In the genomic region with DNA sequence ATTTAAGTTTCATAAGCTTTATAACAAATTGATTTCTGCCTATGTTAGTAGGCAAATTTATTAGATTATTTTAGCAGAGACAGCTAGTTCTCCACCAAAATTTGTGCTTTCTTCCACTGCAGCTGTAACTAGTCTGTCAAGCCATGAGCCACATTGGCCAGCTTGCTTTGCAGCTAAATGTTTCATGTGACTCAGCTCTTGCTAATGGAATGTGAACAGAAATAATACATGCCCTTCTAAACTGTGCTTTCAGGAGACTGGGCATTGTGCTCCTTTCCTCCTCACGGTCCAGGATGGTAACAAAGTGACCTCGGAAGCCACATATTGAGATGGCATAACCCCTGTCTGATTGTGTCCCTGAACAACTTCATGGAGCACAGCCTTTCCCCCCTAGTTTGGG, we compare ENCODE assay signal across 14 cellular contexts. TPM values are rescaled to one million over a fixed set of nuclear protein-coding genes. Genes with fewer than 3 reads are reported as not detected.
DNase-seq lines count a peak whose midpoint lies in the region; ATAC-seq, FAIRE-seq and TF ChIP-seq lines count a peak whose summit lies in the region.
"Had no signal": no experiment of that assay in that cellular context is flagged by ENCODE, and none has a peak within 500 bp of the region (broad histone marks: within the 10 kb centered on the region; RNA-seq: fewer than 3 reads in every experiment).

No MANE protein-coding gene starts in this region.

- H3K9me3 ChIP-seq in body of pancreas: no peaks in the 10 kb centered on the region
- H3K9me3 ChIP-seq in stomach smooth muscle (ENCODE audit: control insufficient read depth in 2 of 2, low read length in 2 of 2): no peaks in the 10 kb centered on the region
- no peaks in the 10 kb centered on the region for H3K9me3 ChIP-seq in spleen
- no peaks in the 10 kb centered on the region for H3K9me3 ChIP-seq in stomach
- H3K9me3 ChIP-seq: Caco-2, HAP-1 had no signal

- DNase-seq in H54 (ENCODE audit: insufficient read length, low spot score) (peak; percentile 18), body of pancreas (no peak), left ventricle myocardium superior (no peak), T-helper 2 cell (no peak), spleen (no peak), stomach (no peak)
- DNase-seq: activated CD4-positive, alpha-beta T cell treated with anti-CD3 and anti-CD28 coated beads, Interleukin-2, amount 50 U/mL, for 4 hours; activated gamma-delta T cell treated with Interleukin-2 at 50 U/mL for 16 hours; Caco-2; stimulated activated CD8-positive, alpha-beta memory T cell treated with anti-CD3 and anti-CD28 coated beads, Interleukin-4, amount 100 ng/mL, for 48 hours; T-helper 17 cell had no signal

- TF ChIP-seq CTCF in body of pancreas (IDR thresholded peaks at IDR 0.05): no peak
- no peak for TF ChIP-seq CTCF in spleen (IDR thresholded peaks at IDR 0.05 in 8 of 11, conservative IDR thresholded peaks at IDR 0.05 in 3 of 11)
- TF ChIP-seq CTCF in stomach (IDR thresholded peaks at IDR 0.05): no peak

- 83 to 85% methylated on average over 2 of the region's 2 CpGs for WGBS in body of pancreas, 2 donors
- 52 to 81% (median 73%) methylated on average over 2 of the region's 2 CpGs for WGBS in spleen, 5 donors
- WGBS in stomach, 5 donors: 46 to 54% (median 48%) methylated on average over 2 of the region's 2 CpGs

- FAIRE-seq in H54 (lab: Jason Lieb, UNC): peak; percentile 99
- FAIRE-seq: K562 had no signal

- intact Hi-C loops in body of pancreas (cut with DNase I) (no loop called here), left ventricle myocardium superior (cut with micrococcal nuclease) (no loop called here), spleen (cut with DNase I; ENCODE audit: low total_unique reads) (no loop called here), stomach (cut with DNase I; ENCODE audit: low total_unique reads) (no loop called here)

- no peak for TF ChIP-seq EP300 in stomach (IDR thresholded peaks at IDR 0.05)

- H3K27me3 ChIP-seq in body of pancreas (no peaks in the 10 kb centered on the region), stomach smooth muscle (ENCODE audit: control insufficient read depth in 1 of 2, insufficient read depth in 2 of 2, low read length in 2 of 2) (no peaks in the 10 kb centered on the region), spleen (replicated peaks in 1 of 7) (peaks cover 0 to 14% (median 0%) of the 10 kb centered on the region in 7 donors), stomach (no peaks in the 10 kb centered on the region)

- ATAC-seq in body of pancreas (peak; percentile 42), left ventricle myocardium superior (peak; percentile 92)
- ATAC-seq: K562, T-helper 17 cell had no signal

- no peaks in the 10 kb centered on the region for H3K36me3 ChIP-seq in body of pancreas (replicated peaks in 1 of 2; ENCODE audit: insufficient read depth in 1 of 2, low read depth in 2 of 2)
- H3K36me3 ChIP-seq in stomach smooth muscle (ENCODE audit: control insufficient read depth in 2 of 2, insufficient read depth in 2 of 2, low read length in 2 of 2): no peaks in the 10 kb centered on the region
- H3K36me3 ChIP-seq in spleen: no peaks in the 10 kb centered on the region
- no peaks in the 10 kb centered on the region for H3K36me3 ChIP-seq in stomach
- H3K36me3 ChIP-seq: HAP-1 had no signal

- no peak overlapping the region for H3K4me3 ChIP-seq in body of pancreas
- H3K4me3 ChIP-seq in stomach smooth muscle (ENCODE audit: low read length in 2 of 2): no peak overlapping the region
- no peak overlapping the region for H3K4me3 ChIP-seq in spleen
- no peak overlapping the region for H3K4me3 ChIP-seq in stomach
- H3K4me3 ChIP-seq: HAP-1, K562 had no signal

- H3K9ac ChIP-seq in stomach smooth muscle (ENCODE audit: low read length in 2 of 2): no peak overlapping the region

- TF ChIP-seq POLR2A in H54 (IDR thresholded peaks at IDR 0.05; ENCODE audit: low read depth, low read length) (no peak), body of pancreas (IDR thresholded peaks at IDR 0.05) (no peak), spleen (IDR thresholded peaks at IDR 0.05) (no peak), stomach (IDR thresholded peaks at IDR 0.05) (no peak)

- H3K4me1 ChIP-seq in body of pancreas (peaks cover 13% of the 10 kb centered on the region), stomach smooth muscle (ENCODE audit: control insufficient read depth, insufficient read depth, low read length) (peaks cover 7% of the 10 kb centered on the region), spleen (no peaks in the 10 kb centered on the region), stomach (peaks cover 0 to 23% (median 7%) of the 10 kb centered on the region in 4 donors)
- H3K4me1 ChIP-seq: HAP-1 had no signal

- H3K27ac ChIP-seq in body of pancreas (no peak overlapping the region), stomach smooth muscle (ENCODE audit: low read length) (peak overlapping the region; percentile 12), spleen (no peak overlapping the region), stomach (no peak overlapping the region)

RNA-seq across cellular contexts. Expression of a gene that starts 51.4 kb away (rescaled TPM):
- 10 to 100 TPM in 1 of 2 donors, 1 to 10 TPM in 1; 9.6 to 14.3 TPM for total RNA-seq in body of pancreas
- total RNA-seq in left ventricle myocardium superior: 139 TPM
- total RNA-seq in spleen: 10 to 100 TPM; 34.4 to 50.6 (median 43.9) TPM
- 10 to 100 TPM in 2 of 3 donors, 1 to 10 TPM in 1; 8.3 to 12.6 (median 10.1) TPM for polyA plus RNA-seq in spleen
- total RNA-seq in stomach: 10 to 100 TPM in 4 of 5 donors, 1 to 10 TPM in 1; 3.8 to 41.7 (median 23.2) TPM
- 10 to 100 TPM; 10.8 to 13.3 (median 11.3) TPM for polyA plus RNA-seq in stomach
